In the genomic region with DNA sequence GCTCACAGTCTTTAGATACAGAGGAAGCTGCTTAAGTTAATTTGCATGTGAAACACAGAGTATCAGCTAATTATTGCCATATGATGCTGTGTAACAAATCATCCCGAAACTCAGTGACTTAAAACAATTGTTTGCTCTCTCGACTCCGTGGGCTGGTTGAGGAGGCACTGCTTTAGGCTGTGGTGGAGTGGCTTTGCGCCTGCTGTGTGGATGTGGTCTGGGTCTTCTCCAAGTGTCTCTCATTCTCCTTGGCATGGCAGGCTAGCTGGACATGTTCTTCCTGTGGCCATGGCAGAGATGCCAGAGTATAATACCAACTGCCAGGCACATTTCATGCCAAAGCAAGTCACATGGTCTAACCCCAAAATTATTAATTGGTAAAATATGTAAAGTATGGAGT, we compare ENCODE assay signal across 27 cellular contexts.
"Had no signal": no experiment of that assay in that cellular context is flagged by ENCODE, and none has a peak within 500 bp of the region (broad histone marks: within the 10 kb centered on the region; RNA-seq: fewer than 3 reads in every experiment).

No MANE protein-coding gene starts in this region.

- H3K4me3 ChIP-seq: hepatocyte, lower lobe of right lung, smooth muscle cell, testis, vagina had no signal

- H2AFZ ChIP-seq: hepatocyte had no signal

- H3K4me2 ChIP-seq: hepatocyte, smooth muscle cell had no signal

- H3K27me3 ChIP-seq: hepatocyte, testis, vagina had no signal

- H3K4me1 ChIP-seq: lower lobe of right lung had no signal

- H3K27ac Mint-ChIP-seq: activated naive CD4-positive, alpha-beta T cell treated with anti-CD3 and anti-CD28 coated beads, Interleukin-2, amount 10 ng/mL, durations not matched to agents 7 days and 5 days; brain; immature natural killer cell; stimulated activated naive B cell treated with anti-CD40 and anti-IgM and Interleukin-4, amounts not matched to agents 10 μg/mL and 1 μg/mL and 100 μg/mL, for 72 hours had no signal

- ATAC-seq: left lobe of liver; lower lobe of right lung; naive thymus-derived CD4-positive, alpha-beta T cell; sciatic nerve; stimulated activated naive B cell treated with anti-CD40 and anti-IgM and Interleukin-4, amounts not matched to agents 10 μg/mL and 1 μg/mL and 100 μg/mL, for 72 hours had no signal

- H3K36me3 ChIP-seq: lower lobe of right lung, vagina, WERI-Rb-1 had no signal

- DNase-seq: activated CD4-positive, CD25-positive, alpha-beta regulatory T cell treated with anti-CD3 and anti-CD28 coated beads, Interleukin-2, amount 50 U/mL, for 72 hours; activated CD8-positive, alpha-beta memory T cell treated with anti-CD3 and anti-CD28 coated beads, Interleukin-2, amount 50 U/mL, for 48 hours; activated effector memory CD4-positive, alpha-beta T cell treated with anti-CD3 and anti-CD28 coated beads, Interleukin-2, amount 50 U/mL, for 16 hours; activated naive CD4-positive, alpha-beta T cell treated with anti-CD3 and anti-CD28 coated beads, Interleukin-2, amount 10 ng/mL, durations not matched to agents 7 days and 5 days; activated T-cell treated with anti-CD3 and anti-CD28 coated beads, Interleukin-2, amount 50 U/mL, for 48 hours; caudate nucleus; dermis blood vessel endothelial cell; effector CD8-positive, alpha-beta T cell; erythroblast; glutamatergic neuron; immature natural killer cell; lower lobe of right lung; naive thymus-derived CD4-positive, alpha-beta T cell; occipital lobe; posterior cingulate gyrus; stimulated activated CD4-positive, alpha-beta T cell treated with anti-CD3 and anti-CD28 coated beads, Interleukin-15, amount 100 ng/mL, for 24 hours; stimulated activated naive B cell treated with anti-CD40 and anti-IgM and Interleukin-4, amounts not matched to agents 10 μg/mL and 1 μg/mL and 100 μg/mL, for 72 hours; testis; trophoblast cell; WERI-Rb-1 had no signal

- H3K9me3 ChIP-seq: testis had no signal

- H3K36me3 Mint-ChIP-seq: activated naive CD4-positive, alpha-beta T cell treated with anti-CD3 and anti-CD28 coated beads, Interleukin-2, amount 10 ng/mL, durations not matched to agents 7 days and 5 days had no signal

- H3K4me3 Mint-ChIP-seq: activated naive CD4-positive, alpha-beta T cell treated with anti-CD3 and anti-CD28 coated beads, Interleukin-2, amount 10 ng/mL, durations not matched to agents 7 days and 5 days; brain; immature natural killer cell; naive thymus-derived CD4-positive, alpha-beta T cell; neural crest cell; stimulated activated naive B cell treated with anti-CD40 and anti-IgM and Interleukin-4, amounts not matched to agents 10 μg/mL and 1 μg/mL and 100 μg/mL, for 72 hours had no signal

- H3K27me3 Mint-ChIP-seq: activated naive CD4-positive, alpha-beta T cell treated with anti-CD3 and anti-CD28 coated beads, Interleukin-2, amount 10 ng/mL, durations not matched to agents 7 days and 5 days; brain; naive thymus-derived CD4-positive, alpha-beta T cell; stimulated activated naive B cell treated with anti-CD40 and anti-IgM and Interleukin-4, amounts not matched to agents 10 μg/mL and 1 μg/mL and 100 μg/mL, for 72 hours had no signal

- H3K27ac ChIP-seq: hepatocyte, lower lobe of right lung, testis, vagina, WERI-Rb-1 had no signal
